In the genomic region with DNA sequence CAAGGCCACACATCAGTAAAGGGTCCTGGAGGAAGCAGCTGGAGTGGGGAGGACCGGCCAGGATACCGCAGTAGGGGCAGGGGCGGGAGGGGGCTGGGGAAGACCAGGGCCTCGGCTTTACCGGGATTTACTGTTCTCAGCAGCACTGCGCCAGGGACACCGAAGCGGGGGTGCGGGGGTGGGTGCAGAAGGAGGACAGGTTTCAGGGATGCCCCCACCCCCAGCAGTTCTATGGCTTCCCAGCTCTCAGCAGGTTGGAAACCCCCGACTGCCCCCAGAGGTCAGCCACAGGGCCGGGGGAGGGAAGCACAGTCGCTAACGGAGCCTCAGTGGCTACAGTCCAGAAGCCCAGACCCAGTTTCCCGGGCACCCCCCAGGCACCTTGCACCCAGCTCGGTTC, we compare ENCODE assay signal across 1 cellular context.
A peak's percentile ranks its signal among the peaks of the same experiment; 100 is the strongest.
TF ChIP-seq lines count a peak whose summit lies in the region.

No MANE protein-coding gene starts in this region.

TF ChIP-seq in GM12878, 131 proteins besides CTCF, POLR2A, EP300 and RAD21:
- no peak for TF ChIP-seq BCLAF1 (IDR thresholded peaks at IDR 0.05)
- TF ChIP-seq HDAC6 (IDR thresholded peaks at IDR 0.05; ENCODE audit: unreplicated experiment), result no peak
- TF ChIP-seq SPI1 (IDR thresholded peaks at IDR 0.05; ENCODE audit: borderline replicate concordance, insufficient read depth, low read depth, low read length), result no peak
- TF ChIP-seq NR2F1 (conservative IDR thresholded peaks at IDR 0.05), result 0 out of 2 replicates have a peak, but pooled peaks have one; percentile 35
TF ChIP-seq in GM12878: peak in this region for 1.
